Comparison of ENCODE assay signal across 35 cellular contexts in genomic region chr6:164040994-164041393, GRCh38.
"Had no signal": no experiment of that assay in that cellular context is flagged by ENCODE, and none has a peak within 500 bp of the region (broad histone marks: within the 10 kb centered on the region; RNA-seq: fewer than 3 reads in every experiment).

No MANE protein-coding gene starts in this region.

- H3K4me3 ChIP-seq: MG63 had no signal

- DNase-seq: Karpas-422, MG63, MM.1S, MV-4-11, NCI-H1048, NCI-H1092, NCI-H1092 treated with DMSO at 0.1 percent for 48 hours, NCI-H1105, NCI-H1105 treated with DMSO at 0.1 percent for 48 hours, NCI-H1417, NCI-H1417 treated with DMSO at 0.1 percent for 48 hours, NCI-H1436, NCI-H1436 treated with DMSO at 0.1 percent for 48 hours, NCI-H146, NCI-H1694, NCI-H1694 treated with DMSO at 0.1 percent for 48 hours, NCI-H187, NCI-H187 treated with DMSO at 0.1 percent for 48 hours, NCI-H1930, NCI-H2029, NCI-H2029 treated with DMSO at 0.1 percent for 48 hours, NCI-H2081, NCI-H2081 treated with DMSO at 0.1 percent for 48 hours, NCI-H2107, NCI-H2171, NCI-H2171 treated with DMSO at 0.1 percent for 48 hours, NCI-H2227 treated with DMSO at 0.1 percent for 48 hours, NCI-H226, NCI-H345, NCI-H446, NCI-H446 treated with DMSO at 0.1 percent for 48 hours, NCI-H510A, NCI-H510A treated with DMSO at 0.1 percent for 48 hours, NCI-H524, NCI-H524 treated with DMSO at 0.1 percent for 48 hours had no signal

- H3K27me3 ChIP-seq: MG63 had no signal

- H3K9me3 ChIP-seq: MG63 had no signal

- H3K36me3 ChIP-seq: MG63 had no signal
